10 cellular contexts compared by ENCODE assay signal in genomic region chr11:26993965-26994446, GRCh38. TPM values are rescaled to one million over a fixed set of nuclear protein-coding genes. Genes with fewer than 3 reads are reported as not detected.
DNase-seq lines count a peak whose midpoint lies in the region; ATAC-seq and FAIRE-seq lines count a peak whose summit lies in the region.
"Had no signal": no experiment of that assay in that cellular context is flagged by ENCODE, and none has a peak within 500 bp of the region (broad histone marks: within the 10 kb centered on the region; RNA-seq: fewer than 3 reads in every experiment).

TSS of gene FIBIN (plus strand) at chr11:26994112. CDS start at chr11:26994527, 415 bp downstream.

- FAIRE-seq in small intestine (lab: Jason Lieb, UNC) = no peak

- H3K9me3 Mint-ChIP-seq in activated CD4-positive, alpha-beta memory T cell treated with anti-CD3 and anti-CD28 coated beads for 36 hours = no peaks in the 10 kb centered on the region

- no peaks in the 10 kb centered on the region for H3K36me3 ChIP-seq in HUES6 (ENCODE audit: control insufficient read depth, insufficient read depth, low read length)
- no peaks in the 10 kb centered on the region for H3K36me3 ChIP-seq in subcutaneous abdominal adipose tissue (ENCODE audit: control insufficient read depth in 5 of 5, insufficient read depth in 5 of 5, low read length in 5 of 5)
- H3K36me3 ChIP-seq in small intestine (ENCODE audit: control insufficient read depth in 2 of 2, insufficient read depth in 2 of 2, low read length in 2 of 2) = no peaks in the 10 kb centered on the region

- H3K4me1 Mint-ChIP-seq in activated CD4-positive, alpha-beta memory T cell treated with anti-CD3 and anti-CD28 coated beads for 36 hours (ENCODE audit: low read depth) = no peaks in the 10 kb centered on the region

- H3K27ac Mint-ChIP-seq in activated CD4-positive, alpha-beta memory T cell treated with anti-CD3 and anti-CD28 coated beads for 36 hours = no peak within 1 kb of the TSS

- no peak for ATAC-seq in GM18511 (IDR thresholded peaks at IDR 0.05; ENCODE audit: unreplicated experiment)

- CTCF ChIA-PET in activated CD4-positive, alpha-beta memory T cell treated with anti-CD3 and anti-CD28 coated beads for 36 hours (lab: Charles Lee) = no interaction called here

- H3K9me3 ChIP-seq in HUES6 (ENCODE audit: control insufficient read depth, insufficient read depth, low read depth, low read length) (no peaks in the 10 kb centered on the region), subcutaneous abdominal adipose tissue (ENCODE audit: control insufficient read depth in 5 of 5, low read length in 5 of 5) (no peaks in the 10 kb centered on the region), small intestine (ENCODE audit: control insufficient read depth, low read depth) (no peaks in the 10 kb centered on the region)

- intact Hi-C loops in activated CD4-positive, alpha-beta memory T cell treated with anti-CD3 and anti-CD28 coated beads for 36 hours (cut with micrococcal nuclease) = no loop called here

- H3K36me3 Mint-ChIP-seq in activated CD4-positive, alpha-beta memory T cell treated with anti-CD3 and anti-CD28 coated beads for 36 hours = no peaks in the 10 kb centered on the region

- H3K4me3 ChIP-seq in HUES6 (ENCODE audit: low read depth, low read length) = peak within 1 kb of the TSS; percentile 48
- peak within 1 kb of the TSS; percentile 61 to 80 (median 67) for H3K4me3 ChIP-seq in subcutaneous abdominal adipose tissue (ENCODE audit: low read depth in 1 of 5, low read length in 5 of 5)
- H3K4me3 ChIP-seq in small intestine (ENCODE audit: low read depth in 1 of 2, low read length in 2 of 2) = no peak within 1 kb of the TSS

- DNase-seq in dedifferentiated amniotic fluid mesenchymal stem cell (ENCODE audit: extremely low spot score) = peak; percentile 86
- peak; percentile 85 for DNase-seq in left kidney (ENCODE audit: low read depth, low spot score)
- no peak for DNase-seq in activated CD4-positive, alpha-beta memory T cell treated with anti-CD3 and anti-CD28 coated beads for 36 hours
- no peak for DNase-seq in small intestine
- no peak for DNase-seq in 8988T
- DNase-seq: NCI-H1930; stimulated activated CD4-positive, alpha-beta T cell treated with anti-CD3 and anti-CD28 coated beads, Interleukin-1b, Interleukin-23, amount 100 ng/mL, for 48 hours had no signal

- H3K27ac ChIP-seq in HUES6 (ENCODE audit: low read depth, low read length) (no peak within 1 kb of the TSS), subcutaneous abdominal adipose tissue (ENCODE audit: low read depth, low read length) (peak within 1 kb of the TSS; percentile 39), small intestine (ENCODE audit: low read depth in 1 of 2, low read length in 1 of 2) (peak within 1 kb of the TSS in 1 of 2 donors; percentile 61)

- no peak within 1 kb of the TSS for H3K9ac ChIP-seq in HUES6 (ENCODE audit: low read length)
- H3K9ac ChIP-seq in subcutaneous abdominal adipose tissue (ENCODE audit: low read length in 5 of 5) = peak within 1 kb of the TSS in 2 of 5 donors; percentile 37 to 60

- H3K27me3 ChIP-seq in HUES6 (ENCODE audit: control insufficient read depth, insufficient read depth, low read length) (peaks cover 20% of the 10 kb centered on the region), subcutaneous abdominal adipose tissue (ENCODE audit: control insufficient read depth in 5 of 5, insufficient read depth in 4 of 5, low read length in 5 of 5) (peaks cover 0 to 3% (median 0%) of the 10 kb centered on the region in 5 donors), small intestine (ENCODE audit: control insufficient read depth in 2 of 2, insufficient read depth in 2 of 2, low read length in 2 of 2) (no peaks in the 10 kb centered on the region)

- WGBS in small intestine, 3 donors = 12 to 18% (median 14%) methylated on average over 21 of the region's 21 CpGs

- peaks cover 1% of the 10 kb centered on the region for H3K27me3 Mint-ChIP-seq in activated CD4-positive, alpha-beta memory T cell treated with anti-CD3 and anti-CD28 coated beads for 36 hours

- POLR2A ChIA-PET in activated CD4-positive, alpha-beta memory T cell treated with anti-CD3 and anti-CD28 coated beads for 36 hours (lab: Charles Lee) = no interaction called here

- no peak within 1 kb of the TSS for H3K4me3 Mint-ChIP-seq in activated CD4-positive, alpha-beta memory T cell treated with anti-CD3 and anti-CD28 coated beads for 36 hours

- H3K4me1 ChIP-seq in HUES6 (ENCODE audit: control insufficient read depth, insufficient read depth, low read length) (peaks cover 6% of the 10 kb centered on the region; the same call in 1 of the 2 replicates), subcutaneous abdominal adipose tissue (ENCODE audit: control insufficient read depth in 5 of 5, insufficient read depth in 5 of 5, low read length in 5 of 5) (peaks cover 0 to 31% (median 20%) of the 10 kb centered on the region in 5 donors), small intestine (ENCODE audit: control insufficient read depth in 2 of 2, insufficient read depth in 1 of 2, low read depth in 1 of 2, low read length in 1 of 2) (no peaks in the 10 kb centered on the region)

RNA-seq across cellular contexts. Expression of gene FIBIN, which starts in this region (rescaled TPM):
- total RNA-seq in activated CD4-positive, alpha-beta memory T cell treated with anti-CD3 and anti-CD28 coated beads for 36 hours = not detected
- 1 to 10 TPM in 1 of 3 donors, not detected in 2; 6.1 TPM for polyA plus RNA-seq in small intestine

Comparison
In these comparisons a context has a peak if more than half of its experiments do, and no peak if none do; other contexts are left out.
1. H3K4me3 ChIP-seq: peak in HUES6 (single experiment) and subcutaneous abdominal adipose tissue (5 of 5); none in small intestine (0 of 2).
2. DNase-seq: peak in dedifferentiated amniotic fluid mesenchymal stem cell (single experiment) and left kidney (single experiment); none in activated CD4-positive, alpha-beta memory T cell treated with anti-CD3 and anti-CD28 coated beads for 36 hours (single experiment), small intestine (single experiment) and 8988T (single experiment).